Comparison of ENCODE assay signal across 8 cellular contexts in genomic region chr19:10230155-10230903, GRCh38. TPM values are rescaled to one million over a fixed set of nuclear protein-coding genes. Genes with fewer than 3 reads are reported as not detected.
DNase-seq lines count a peak whose midpoint lies in the region; ATAC-seq and TF ChIP-seq lines count a peak whose summit lies in the region.

No MANE protein-coding gene starts in this region.

- H2AFZ ChIP-seq in KMS-11 (ENCODE audit: low read depth) = peak overlapping the region; percentile 76

- peak overlapping the region; percentile 88 for H3K4me2 ChIP-seq in KMS-11

- TF ChIP-seq CTCF in KMS-11 (conservative IDR thresholded peaks at IDR 0.05; ENCODE audit: low read depth, low read length) (no peak), nephron (IDR thresholded peaks at IDR 0.05; ENCODE audit: unreplicated experiment in 3 of 3) (peak in 2 of 3 experiments; percentile 10 to 19)

- peak overlapping the region; percentile 62 for H3K27ac ChIP-seq in KMS-11
- peak overlapping the region; percentile 77 to 84 for H3K27ac ChIP-seq in esophagus (ENCODE audit: low read depth in 2 of 2, low read length in 1 of 2)
- H3K27ac ChIP-seq in stomach smooth muscle (ENCODE audit: low read length) = peak overlapping the region; percentile 60

- peak overlapping the region; percentile 91 to 94 (median 92) for H3K4me3 Mint-ChIP-seq in nephron

- no peaks in the 10 kb centered on the region for H3K36me3 ChIP-seq in KMS-11 (ENCODE audit: insufficient read depth)
- H3K36me3 ChIP-seq in esophagus (ENCODE audit: control insufficient read depth in 2 of 2, insufficient read depth in 2 of 2, low read length in 1 of 2) = no peaks in the 10 kb centered on the region
- H3K36me3 ChIP-seq in stomach smooth muscle (ENCODE audit: control insufficient read depth in 2 of 2, insufficient read depth in 2 of 2, low read length in 2 of 2) = no peaks in the 10 kb centered on the region

- H4K20me1 ChIP-seq in KMS-11 (ENCODE audit: insufficient read depth) = no peaks in the 10 kb centered on the region

- H3K4me3 ChIP-seq in KMS-11 (IDR thresholded peaks at IDR 0.05; ENCODE audit: insufficient read depth, low read depth, low read length) (no peak overlapping the region), esophagus (ENCODE audit: low read depth in 1 of 2, low read length in 2 of 2) (peak overlapping the region; percentile 65 to 88), stomach smooth muscle (ENCODE audit: low read length in 2 of 2) (peak overlapping the region; percentile 72 to 85)

- H3K79me2 ChIP-seq in KMS-11 (ENCODE audit: insufficient read depth, low read depth) = peaks cover 25% of the 10 kb centered on the region

- no peaks in the 10 kb centered on the region for H3K9me3 Mint-ChIP-seq in nephron

- H3K36me3 Mint-ChIP-seq in nephron (ENCODE audit: low read depth) = no peaks in the 10 kb centered on the region

- peak overlapping the region; percentile 88 to 93 (median 92) for H3K27ac Mint-ChIP-seq in nephron

- peaks cover 24% of the 10 kb centered on the region for H3K4me1 Mint-ChIP-seq in nephron

- H3K9me3 ChIP-seq in esophagus (ENCODE audit: control insufficient read depth in 2 of 2, insufficient read depth in 1 of 2, low read depth in 1 of 2, low read length in 1 of 2) (no peaks in the 10 kb centered on the region), stomach smooth muscle (ENCODE audit: control insufficient read depth in 2 of 2, low read length in 2 of 2) (no peaks in the 10 kb centered on the region)

- ATAC-seq in HG02852 (IDR thresholded peaks at IDR 0.05; ENCODE audit: unreplicated experiment) (no peak), HG03280 (IDR thresholded peaks at IDR 0.05; ENCODE audit: unreplicated experiment) (no peak)

- WGBS in esophagus, 2 donors = 1% methylated on average over 60 to 72 of the region's 72 CpGs

- H3K27me3 Mint-ChIP-seq in nephron (ENCODE audit: low read depth) = no peaks in the 10 kb centered on the region

- peak; percentile 85 for DNase-seq in GM03348 (ENCODE audit: low spot score)
- DNase-seq in activated CD8-positive, alpha-beta memory T cell treated with anti-CD3 and anti-CD28 coated beads, Interleukin-2, amount 50 U/mL, for 48 hours = peak; percentile 72

- H3K9ac ChIP-seq in KMS-11 (peak overlapping the region; percentile 88), stomach smooth muscle (ENCODE audit: low read length in 2 of 2) (peak overlapping the region; percentile 68 to 75)

- H3K4me1 ChIP-seq in KMS-11 (ENCODE audit: low read depth, poor library complexity, severe bottlenecking) (peaks cover 49% of the 10 kb centered on the region), esophagus (ENCODE audit: control insufficient read depth in 2 of 2, insufficient read depth in 2 of 2, low read length in 1 of 2) (no peaks in the 10 kb centered on the region), stomach smooth muscle (ENCODE audit: control insufficient read depth, insufficient read depth, low read length) (peaks cover 26% of the 10 kb centered on the region)

- H3K27me3 ChIP-seq in KMS-11 (ENCODE audit: insufficient read depth, low read depth) (no peaks in the 10 kb centered on the region), esophagus (ENCODE audit: control insufficient read depth in 1 of 2, insufficient read depth in 2 of 2, low read length in 2 of 2) (no peaks in the 10 kb centered on the region), stomach smooth muscle (ENCODE audit: control insufficient read depth in 1 of 2, insufficient read depth in 2 of 2, low read length in 2 of 2) (no peaks in the 10 kb centered on the region)

RNA-seq across cellular contexts. Expression of gene S1PR2, which starts 0.8 kb away (rescaled TPM):
- 1 to 10 TPM in 1 of 2 donors, under 1 TPM in 1; 0.71 to 1.2 TPM for polyA plus RNA-seq in esophagus

RNA-seq across cellular contexts. Expression of gene MRPL4, which starts 21.7 kb away (rescaled TPM):
- polyA plus RNA-seq in esophagus = 10 to 100 TPM; 25.7 to 71.6 TPM

RNA-seq across cellular contexts. Expression of gene DNMT1, which starts 35.6 kb away (rescaled TPM):
- polyA plus RNA-seq in esophagus = 10 to 100 TPM; 32.1 to 42.6 TPM

RNA-seq across cellular contexts. Expression of gene ICAM1, which starts 40.6 kb away (rescaled TPM):
- polyA plus RNA-seq in esophagus = 1 to 10 TPM; 4.8 to 8.8 TPM

RNA-seq across cellular contexts. Expression of gene ICAM4, which starts 56.4 kb away (rescaled TPM):
- polyA plus RNA-seq in esophagus = under 1 TPM; 0.12 to 0.26 TPM
